ENCODE assay signal across 2 cellular contexts in the genomic region with DNA sequence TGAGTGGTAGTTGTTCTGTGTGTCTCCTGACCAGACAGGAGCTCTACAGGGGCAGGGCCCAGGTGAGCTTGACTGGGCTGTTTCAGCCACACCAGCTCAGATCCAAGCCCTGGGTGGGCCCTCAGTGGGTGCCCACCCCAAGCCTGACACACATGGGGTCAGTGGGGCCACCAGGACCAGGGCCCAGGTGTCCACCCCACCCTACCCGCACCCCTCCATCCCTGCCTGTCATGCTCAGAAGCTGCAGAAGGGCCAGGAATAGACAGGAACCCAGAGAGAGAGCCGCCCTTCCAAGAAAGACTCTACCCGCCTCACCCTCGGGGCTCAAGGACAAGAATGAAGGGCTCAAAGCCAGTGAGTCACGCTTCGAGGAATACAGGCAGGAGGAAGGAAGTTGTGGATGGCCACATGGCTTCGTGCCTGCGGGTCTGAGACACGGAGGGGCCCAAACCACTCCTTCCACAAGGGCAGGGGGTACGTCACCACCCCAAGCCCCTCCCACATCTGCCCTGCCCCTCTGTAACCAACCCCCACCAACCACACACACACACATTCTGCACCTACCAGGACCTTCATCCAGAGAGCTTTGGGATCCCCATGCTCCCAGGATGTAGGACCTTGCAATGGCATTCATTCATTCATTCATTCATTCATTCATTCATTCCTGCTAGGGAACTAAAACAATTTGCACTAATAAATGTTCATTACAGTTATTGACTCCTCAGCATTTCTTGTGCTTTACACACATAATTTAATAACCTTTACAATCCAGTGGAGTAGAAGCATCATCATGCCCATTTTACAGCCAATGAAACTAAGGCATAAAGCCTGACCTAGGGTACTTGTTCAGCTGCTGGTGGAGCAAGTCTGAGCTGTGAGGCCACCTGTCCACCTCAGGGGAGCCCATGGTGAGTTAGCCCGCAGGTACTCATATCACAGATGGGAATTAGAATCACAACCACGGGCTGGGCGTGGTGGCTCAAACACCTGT.
TF ChIP-seq lines count a peak whose summit lies in the region.

No MANE protein-coding gene starts in this region.

TF ChIP-seq in HCT116, 20 proteins besides CTCF, POLR2A, EP300 and RAD21 (continued from another document):
- TF ChIP-seq, protein P1, sequence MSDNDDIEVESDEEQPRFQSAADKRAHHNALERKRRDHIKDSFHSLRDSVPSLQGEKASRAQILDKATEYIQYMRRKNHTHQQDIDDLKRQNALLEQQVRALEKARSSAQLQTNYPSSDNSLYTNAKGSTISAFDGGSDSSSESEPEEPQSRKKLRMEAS (IDR thresholded peaks at IDR 0.05): no peak
- no peak for TF ChIP-seq CBX3 (IDR thresholded peaks at IDR 0.05; ENCODE audit: low read depth)
- peak; percentile 68 for TF ChIP-seq POLR2AphosphoS5 (IDR thresholded peaks at IDR 0.05; ENCODE audit: low read depth, low read length)
- TF ChIP-seq TCF7L2 (IDR thresholded peaks at IDR 0.05; ENCODE audit: borderline replicate concordance, extremely low read depth, insufficient read depth, insufficient read length): peak; percentile 77

TF ChIP-seq in K562, 482 proteins besides CTCF, POLR2A, EP300 and RAD21 (continued from another document and continues in another):
- TF ChIP-seq, protein P2, sequence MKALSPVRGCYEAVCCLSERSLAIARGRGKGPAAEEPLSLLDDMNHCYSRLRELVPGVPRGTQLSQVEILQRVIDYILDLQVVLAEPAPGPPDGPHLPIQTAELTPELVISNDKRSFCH (CRISPR knock-in tag; IDR thresholded peaks at IDR 0.05): no peak
- TF ChIP-seq, protein P2 (tag; IDR thresholded peaks at IDR 0.05): no peak
- TF ChIP-seq NFIC (IDR thresholded peaks at IDR 0.05) (peak; percentile 23), SRSF3 (IDR thresholded peaks at IDR 0.05; ENCODE audit: insufficient read depth, low read length) (no peak), LCOR (CRISPR knock-in tag; IDR thresholded peaks at IDR 0.05) (no peak), MEF2D (tag; conservative IDR thresholded peaks at IDR 0.05; ENCODE audit: low read depth) (no peak), CBFA2T3 (IDR thresholded peaks at IDR 0.05) (no peak), NFRKB (IDR thresholded peaks at IDR 0.05; ENCODE audit: low read depth) (no peak), TAF9B (IDR thresholded peaks at IDR 0.05; ENCODE audit: partially characterized antibody) (no peak), PRMT5 (CRISPR knock-in tag; IDR thresholded peaks at IDR 0.05) (no peak), ZNF140 (CRISPR knock-in tag; IDR thresholded peaks at IDR 0.05) (no peak), SAFB2 (IDR thresholded peaks at IDR 0.05; ENCODE audit: borderline replicate concordance, low read depth, low read length, severe bottlenecking) (no peak), CBX5 (IDR thresholded peaks at IDR 0.05; ENCODE audit: borderline replicate concordance, low read depth) (no peak), ZNF764 (CRISPR knock-in tag; IDR thresholded peaks at IDR 0.05; ENCODE audit: low read depth) (no peak), MCM3 (IDR thresholded peaks at IDR 0.05) (no peak), DNMT1 (IDR thresholded peaks at IDR 0.05) (no peak), ZNF239 (CRISPR knock-in tag; IDR thresholded peaks at IDR 0.05) (no peak), RHOXF2B (CRISPR knock-in tag; conservative IDR thresholded peaks at IDR 0.05) (no peak), ZNF143 (CRISPR knock-in tag; IDR thresholded peaks at IDR 0.05) (peak; percentile 19; the same call in 1 of the 2 replicates), PCBP2 (IDR thresholded peaks at IDR 0.05; ENCODE audit: low read depth, low read length, poor library complexity, severe bottlenecking) (no peak), ZNF75A (CRISPR knock-in tag; IDR thresholded peaks at IDR 0.05) (no peak), ZFPM2 (CRISPR knock-in tag; IDR thresholded peaks at IDR 0.05) (no peak), ZNF586 (CRISPR knock-in tag; conservative IDR thresholded peaks at IDR 0.05) (no peak), ZNF707 (CRISPR knock-in tag; conservative IDR thresholded peaks at IDR 0.05) (no peak), ZNF232 (CRISPR knock-in tag; IDR thresholded peaks at IDR 0.05) (no peak), FOSL1 (tag; conservative IDR thresholded peaks at IDR 0.05) (peak; percentile 87)
- TF ChIP-seq, protein P3, sequence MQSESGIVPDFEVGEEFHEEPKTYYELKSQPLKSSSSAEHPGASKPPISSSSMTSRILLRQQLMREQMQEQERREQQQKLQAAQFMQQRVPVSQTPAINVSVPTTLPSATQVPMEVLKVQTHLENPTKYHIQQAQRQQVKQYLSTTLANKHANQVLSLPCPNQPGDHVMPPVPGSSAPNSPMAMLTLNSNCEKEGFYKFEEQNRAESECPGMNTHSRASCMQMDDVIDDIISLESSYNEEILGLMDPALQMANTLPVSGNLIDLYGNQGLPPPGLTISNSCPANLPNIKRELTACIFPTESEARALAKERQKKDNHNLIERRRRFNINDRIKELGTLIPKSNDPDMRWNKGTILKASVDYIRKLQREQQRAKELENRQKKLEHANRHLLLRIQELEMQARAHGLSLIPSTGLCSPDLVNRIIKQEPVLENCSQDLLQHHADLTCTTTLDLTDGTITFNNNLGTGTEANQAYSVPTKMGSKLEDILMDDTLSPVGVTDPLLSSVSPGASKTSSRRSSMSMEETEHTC (IDR thresholded peaks at IDR 0.05): 0 out of 2 replicates have a peak, but pooled peaks have one; percentile 9
- TF ChIP-seq, protein P4, sequence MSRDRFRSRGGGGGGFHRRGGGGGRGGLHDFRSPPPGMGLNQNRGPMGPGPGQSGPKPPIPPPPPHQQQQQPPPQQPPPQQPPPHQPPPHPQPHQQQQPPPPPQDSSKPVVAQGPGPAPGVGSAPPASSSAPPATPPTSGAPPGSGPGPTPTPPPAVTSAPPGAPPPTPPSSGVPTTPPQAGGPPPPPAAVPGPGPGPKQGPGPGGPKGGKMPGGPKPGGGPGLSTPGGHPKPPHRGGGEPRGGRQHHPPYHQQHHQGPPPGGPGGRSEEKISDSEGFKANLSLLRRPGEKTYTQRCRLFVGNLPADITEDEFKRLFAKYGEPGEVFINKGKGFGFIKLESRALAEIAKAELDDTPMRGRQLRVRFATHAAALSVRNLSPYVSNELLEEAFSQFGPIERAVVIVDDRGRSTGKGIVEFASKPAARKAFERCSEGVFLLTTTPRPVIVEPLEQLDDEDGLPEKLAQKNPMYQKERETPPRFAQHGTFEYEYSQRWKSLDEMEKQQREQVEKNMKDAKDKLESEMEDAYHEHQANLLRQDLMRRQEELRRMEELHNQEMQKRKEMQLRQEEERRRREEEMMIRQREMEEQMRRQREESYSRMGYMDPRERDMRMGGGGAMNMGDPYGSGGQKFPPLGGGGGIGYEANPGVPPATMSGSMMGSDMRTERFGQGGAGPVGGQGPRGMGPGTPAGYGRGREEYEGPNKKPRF (IDR thresholded peaks at IDR 0.05; ENCODE audit: low read depth, low read length): no peak
- TF ChIP-seq, protein P5, sequence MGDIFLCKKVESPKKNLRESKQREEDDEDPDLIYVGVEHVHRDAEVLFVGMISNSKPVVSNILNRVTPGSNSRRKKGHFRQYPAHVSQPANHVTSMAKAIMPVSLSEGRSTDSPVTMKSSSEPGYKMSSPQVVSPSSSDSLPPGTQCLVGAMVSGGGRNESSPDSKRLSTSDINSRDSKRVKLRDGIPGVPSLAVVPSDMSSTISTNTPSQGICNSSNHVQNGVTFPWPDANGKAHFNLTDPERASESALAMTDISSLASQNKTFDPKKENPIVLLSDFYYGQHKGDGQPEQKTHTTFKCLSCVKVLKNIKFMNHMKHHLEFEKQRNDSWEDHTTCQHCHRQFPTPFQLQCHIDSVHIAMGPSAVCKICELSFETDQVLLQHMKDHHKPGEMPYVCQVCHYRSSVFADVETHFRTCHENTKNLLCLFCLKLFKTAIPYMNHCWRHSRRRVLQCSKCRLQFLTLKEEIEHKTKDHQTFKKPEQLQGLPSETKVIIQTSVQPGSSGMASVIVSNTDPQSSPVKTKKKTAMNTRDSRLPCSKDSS (IDR thresholded peaks at IDR 0.05; ENCODE audit: low read depth, partially characterized antibody): no peak
- TF ChIP-seq, protein P6, sequence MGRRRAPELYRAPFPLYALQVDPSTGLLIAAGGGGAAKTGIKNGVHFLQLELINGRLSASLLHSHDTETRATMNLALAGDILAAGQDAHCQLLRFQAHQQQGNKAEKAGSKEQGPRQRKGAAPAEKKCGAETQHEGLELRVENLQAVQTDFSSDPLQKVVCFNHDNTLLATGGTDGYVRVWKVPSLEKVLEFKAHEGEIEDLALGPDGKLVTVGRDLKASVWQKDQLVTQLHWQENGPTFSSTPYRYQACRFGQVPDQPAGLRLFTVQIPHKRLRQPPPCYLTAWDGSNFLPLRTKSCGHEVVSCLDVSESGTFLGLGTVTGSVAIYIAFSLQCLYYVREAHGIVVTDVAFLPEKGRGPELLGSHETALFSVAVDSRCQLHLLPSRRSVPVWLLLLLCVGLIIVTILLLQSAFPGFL (CRISPR knock-in tag; IDR thresholded peaks at IDR 0.05): no peak
- TF ChIP-seq, protein P7, sequence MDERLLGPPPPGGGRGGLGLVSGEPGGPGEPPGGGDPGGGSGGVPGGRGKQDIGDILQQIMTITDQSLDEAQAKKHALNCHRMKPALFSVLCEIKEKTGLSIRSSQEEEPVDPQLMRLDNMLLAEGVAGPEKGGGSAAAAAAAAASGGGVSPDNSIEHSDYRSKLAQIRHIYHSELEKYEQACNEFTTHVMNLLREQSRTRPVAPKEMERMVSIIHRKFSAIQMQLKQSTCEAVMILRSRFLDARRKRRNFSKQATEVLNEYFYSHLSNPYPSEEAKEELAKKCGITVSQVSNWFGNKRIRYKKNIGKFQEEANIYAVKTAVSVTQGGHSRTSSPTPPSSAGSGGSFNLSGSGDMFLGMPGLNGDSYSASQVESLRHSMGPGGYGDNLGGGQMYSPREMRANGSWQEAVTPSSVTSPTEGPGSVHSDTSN (CRISPR knock-in tag; IDR thresholded peaks at IDR 0.05; ENCODE audit: low read depth): no peak
- TF ChIP-seq, protein P7 (tag; conservative IDR thresholded peaks at IDR 0.05; ENCODE audit: low read depth): no peak
- TF ChIP-seq, protein P8, sequence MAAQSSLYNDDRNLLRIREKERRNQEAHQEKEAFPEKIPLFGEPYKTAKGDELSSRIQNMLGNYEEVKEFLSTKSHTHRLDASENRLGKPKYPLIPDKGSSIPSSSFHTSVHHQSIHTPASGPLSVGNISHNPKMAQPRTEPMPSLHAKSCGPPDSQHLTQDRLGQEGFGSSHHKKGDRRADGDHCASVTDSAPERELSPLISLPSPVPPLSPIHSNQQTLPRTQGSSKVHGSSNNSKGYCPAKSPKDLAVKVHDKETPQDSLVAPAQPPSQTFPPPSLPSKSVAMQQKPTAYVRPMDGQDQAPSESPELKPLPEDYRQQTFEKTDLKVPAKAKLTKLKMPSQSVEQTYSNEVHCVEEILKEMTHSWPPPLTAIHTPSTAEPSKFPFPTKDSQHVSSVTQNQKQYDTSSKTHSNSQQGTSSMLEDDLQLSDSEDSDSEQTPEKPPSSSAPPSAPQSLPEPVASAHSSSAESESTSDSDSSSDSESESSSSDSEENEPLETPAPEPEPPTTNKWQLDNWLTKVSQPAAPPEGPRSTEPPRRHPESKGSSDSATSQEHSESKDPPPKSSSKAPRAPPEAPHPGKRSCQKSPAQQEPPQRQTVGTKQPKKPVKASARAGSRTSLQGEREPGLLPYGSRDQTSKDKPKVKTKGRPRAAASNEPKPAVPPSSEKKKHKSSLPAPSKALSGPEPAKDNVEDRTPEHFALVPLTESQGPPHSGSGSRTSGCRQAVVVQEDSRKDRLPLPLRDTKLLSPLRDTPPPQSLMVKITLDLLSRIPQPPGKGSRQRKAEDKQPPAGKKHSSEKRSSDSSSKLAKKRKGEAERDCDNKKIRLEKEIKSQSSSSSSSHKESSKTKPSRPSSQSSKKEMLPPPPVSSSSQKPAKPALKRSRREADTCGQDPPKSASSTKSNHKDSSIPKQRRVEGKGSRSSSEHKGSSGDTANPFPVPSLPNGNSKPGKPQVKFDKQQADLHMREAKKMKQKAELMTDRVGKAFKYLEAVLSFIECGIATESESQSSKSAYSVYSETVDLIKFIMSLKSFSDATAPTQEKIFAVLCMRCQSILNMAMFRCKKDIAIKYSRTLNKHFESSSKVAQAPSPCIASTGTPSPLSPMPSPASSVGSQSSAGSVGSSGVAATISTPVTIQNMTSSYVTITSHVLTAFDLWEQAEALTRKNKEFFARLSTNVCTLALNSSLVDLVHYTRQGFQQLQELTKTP (IDR thresholded peaks at IDR 0.05; ENCODE audit: low read depth in 1 of 2, partially characterized antibody in 2 of 2): peak in 1 of 2 experiments; percentile 34
- TF ChIP-seq, protein P9, sequence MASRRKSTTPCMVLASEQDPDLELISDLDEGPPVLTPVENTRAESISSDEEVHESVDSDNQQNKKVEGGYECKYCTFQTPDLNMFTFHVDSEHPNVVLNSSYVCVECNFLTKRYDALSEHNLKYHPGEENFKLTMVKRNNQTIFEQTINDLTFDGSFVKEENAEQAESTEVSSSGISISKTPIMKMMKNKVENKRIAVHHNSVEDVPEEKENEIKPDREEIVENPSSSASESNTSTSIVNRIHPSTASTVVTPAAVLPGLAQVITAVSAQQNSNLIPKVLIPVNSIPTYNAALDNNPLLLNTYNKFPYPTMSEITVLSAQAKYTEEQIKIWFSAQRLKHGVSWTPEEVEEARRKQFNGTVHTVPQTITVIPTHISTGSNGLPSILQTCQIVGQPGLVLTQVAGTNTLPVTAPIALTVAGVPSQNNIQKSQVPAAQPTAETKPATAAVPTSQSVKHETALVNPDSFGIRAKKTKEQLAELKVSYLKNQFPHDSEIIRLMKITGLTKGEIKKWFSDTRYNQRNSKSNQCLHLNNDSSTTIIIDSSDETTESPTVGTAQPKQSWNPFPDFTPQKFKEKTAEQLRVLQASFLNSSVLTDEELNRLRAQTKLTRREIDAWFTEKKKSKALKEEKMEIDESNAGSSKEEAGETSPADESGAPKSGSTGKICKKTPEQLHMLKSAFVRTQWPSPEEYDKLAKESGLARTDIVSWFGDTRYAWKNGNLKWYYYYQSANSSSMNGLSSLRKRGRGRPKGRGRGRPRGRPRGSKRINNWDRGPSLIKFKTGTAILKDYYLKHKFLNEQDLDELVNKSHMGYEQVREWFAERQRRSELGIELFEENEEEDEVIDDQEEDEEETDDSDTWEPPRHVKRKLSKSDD (conservative IDR thresholded peaks at IDR 0.05; ENCODE audit: low read length): no peak
- TF ChIP-seq, protein P10, sequence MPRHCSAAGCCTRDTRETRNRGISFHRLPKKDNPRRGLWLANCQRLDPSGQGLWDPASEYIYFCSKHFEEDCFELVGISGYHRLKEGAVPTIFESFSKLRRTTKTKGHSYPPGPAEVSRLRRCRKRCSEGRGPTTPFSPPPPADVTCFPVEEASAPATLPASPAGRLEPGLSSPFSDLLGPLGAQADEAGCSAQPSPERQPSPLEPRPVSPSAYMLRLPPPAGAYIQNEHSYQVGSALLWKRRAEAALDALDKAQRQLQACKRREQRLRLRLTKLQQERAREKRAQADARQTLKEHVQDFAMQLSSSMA (CRISPR knock-in tag; IDR thresholded peaks at IDR 0.05): no peak
